Comparison of ENCODE assay signal across 24 cellular contexts in the genomic region with DNA sequence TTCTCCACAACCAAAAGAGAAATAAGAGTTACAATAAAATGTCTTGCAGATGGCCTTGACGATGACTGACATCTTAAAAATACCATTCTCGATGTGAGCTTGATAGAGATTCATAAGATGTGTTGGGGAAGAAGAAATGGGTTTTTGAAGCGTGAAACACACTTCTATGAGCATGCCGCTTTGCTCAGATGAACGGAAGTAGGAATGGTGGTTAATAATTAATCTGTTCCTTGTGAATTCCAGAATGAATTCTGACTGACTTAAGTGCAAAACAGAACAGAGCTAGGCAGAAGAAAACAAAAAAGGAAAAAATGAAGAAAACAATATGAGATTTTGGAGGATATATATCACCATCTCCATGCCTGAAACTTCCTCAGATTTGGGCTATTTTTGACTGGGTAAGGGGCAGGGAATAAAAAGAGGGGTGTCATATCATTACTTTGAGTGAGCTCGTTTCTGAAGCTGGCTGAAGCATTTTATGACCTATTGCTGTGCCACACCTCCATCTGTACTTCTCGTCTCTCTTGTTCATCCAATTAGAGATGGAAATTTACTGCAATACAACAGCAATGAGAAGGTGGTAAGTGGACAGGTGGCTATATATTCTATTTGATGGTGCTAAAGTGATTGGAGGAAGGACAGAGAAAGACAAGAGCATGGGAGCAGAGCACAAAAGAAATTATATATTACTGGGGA.
"Had no signal": no experiment of that assay in that cellular context is flagged by ENCODE, and none has a peak within 500 bp of the region (broad histone marks: within the 10 kb centered on the region; RNA-seq: fewer than 3 reads in every experiment).

No MANE protein-coding gene starts in this region.

- H3K79me2 ChIP-seq: parathyroid adenoma had no signal

- H3K4me1 ChIP-seq: gastrocnemius medialis, heart left ventricle, lower lobe of right lung, parathyroid adenoma, right atrium auricular region, testis, upper lobe of left lung had no signal

- H3K4me3 ChIP-seq: gastrocnemius medialis, heart left ventricle, lower lobe of right lung, right atrium auricular region, testis, upper lobe of left lung had no signal

- FAIRE-seq: colon had no signal

- H2AFZ ChIP-seq: parathyroid adenoma had no signal

- DNase-seq: activated CD4-positive, alpha-beta T cell treated with anti-CD3 and anti-CD28 coated beads, Interleukin-2, amount 50 U/mL, for 1 hour; activated CD4-positive, CD25-positive, alpha-beta regulatory T cell; activated CD8-positive, alpha-beta memory T cell treated with anti-CD3 and anti-CD28 coated beads, Interleukin-2, amount 50 U/mL, for 4 hours; activated naive CD4-positive, alpha-beta T cell treated with anti-CD3 and anti-CD28 coated beads for 36 hours; activated naive CD8-positive, alpha-beta T cell treated with anti-CD3 and anti-CD28 coated beads, Interleukin-2, amount 50 U/mL, for 24 hours; activated T-cell treated with anti-CD3 and anti-CD28 coated beads, Interleukin-2, amount 50 U/mL, for 4 hours; anterior cingulate cortex; brain microvascular endothelial cell; central memory CD4-positive, alpha-beta T cell; gastrocnemius medialis; heart left ventricle; lower lobe of right lung; natural killer cell; stimulated activated CD4-positive, alpha-beta T cell treated with anti-CD3 and anti-CD28 coated beads, Interleukin-4, amount 100 ng/mL, for 24 hours; T1000; testis; upper lobe of left lung had no signal

- H3K36me3 ChIP-seq: brain microvascular endothelial cell, gastrocnemius medialis, heart left ventricle, lower lobe of right lung, neutrophil, right atrium auricular region, upper lobe of left lung had no signal

- H3K27ac ChIP-seq: brain microvascular endothelial cell, gastrocnemius medialis, heart left ventricle, lower lobe of right lung, neutrophil, parathyroid adenoma, right atrium auricular region, testis, upper lobe of left lung had no signal

- H3K9me3 ChIP-seq: gastrocnemius medialis, heart left ventricle, lower lobe of right lung, neutrophil, right atrium auricular region, testis, upper lobe of left lung had no signal

- ATAC-seq: activated naive CD8-positive, alpha-beta T cell treated with anti-CD3 and anti-CD28 coated beads, Interleukin-2, amount 50 U/mL, for 24 hours; activated T-cell treated with anti-CD3 and anti-CD28 coated beads, Interleukin-2, amount 50 U/mL, for 4 hours; esophagus mucosa; gastrocnemius medialis; heart left ventricle; lower lobe of right lung; natural killer cell; SK-N-SH treated with all-trans-retinoic acid at 6 μM for 48 hours; stimulated activated effector memory CD8-positive, alpha-beta T cell treated with anti-CD3 and anti-CD28 coated beads, Interleukin-12 subunit alpha, Interleukin-12 subunit beta, amount 100 ng/mL, for 72 hours had no signal

- H3K27me3 ChIP-seq: brain microvascular endothelial cell, gastrocnemius medialis, heart left ventricle, neutrophil, right atrium auricular region, testis, upper lobe of left lung had no signal
